ENCODE assay signal across 1 cellular context in genomic region chr2:240974771-240975572, GRCh38.
TF ChIP-seq lines count a peak whose summit lies in the region.

No MANE protein-coding gene starts in this region.

TF ChIP-seq in K562, 482 proteins besides CTCF, POLR2A, EP300 and RAD21 (continued from another document):
- TF ChIP-seq HOXB6 (CRISPR knock-in tag; IDR thresholded peaks at IDR 0.05; ENCODE audit: borderline replicate concordance) (no peak), HBP1 (CRISPR knock-in tag; IDR thresholded peaks at IDR 0.05) (no peak)
